ENCODE assay signal across 1 cellular context in the genomic region with DNA sequence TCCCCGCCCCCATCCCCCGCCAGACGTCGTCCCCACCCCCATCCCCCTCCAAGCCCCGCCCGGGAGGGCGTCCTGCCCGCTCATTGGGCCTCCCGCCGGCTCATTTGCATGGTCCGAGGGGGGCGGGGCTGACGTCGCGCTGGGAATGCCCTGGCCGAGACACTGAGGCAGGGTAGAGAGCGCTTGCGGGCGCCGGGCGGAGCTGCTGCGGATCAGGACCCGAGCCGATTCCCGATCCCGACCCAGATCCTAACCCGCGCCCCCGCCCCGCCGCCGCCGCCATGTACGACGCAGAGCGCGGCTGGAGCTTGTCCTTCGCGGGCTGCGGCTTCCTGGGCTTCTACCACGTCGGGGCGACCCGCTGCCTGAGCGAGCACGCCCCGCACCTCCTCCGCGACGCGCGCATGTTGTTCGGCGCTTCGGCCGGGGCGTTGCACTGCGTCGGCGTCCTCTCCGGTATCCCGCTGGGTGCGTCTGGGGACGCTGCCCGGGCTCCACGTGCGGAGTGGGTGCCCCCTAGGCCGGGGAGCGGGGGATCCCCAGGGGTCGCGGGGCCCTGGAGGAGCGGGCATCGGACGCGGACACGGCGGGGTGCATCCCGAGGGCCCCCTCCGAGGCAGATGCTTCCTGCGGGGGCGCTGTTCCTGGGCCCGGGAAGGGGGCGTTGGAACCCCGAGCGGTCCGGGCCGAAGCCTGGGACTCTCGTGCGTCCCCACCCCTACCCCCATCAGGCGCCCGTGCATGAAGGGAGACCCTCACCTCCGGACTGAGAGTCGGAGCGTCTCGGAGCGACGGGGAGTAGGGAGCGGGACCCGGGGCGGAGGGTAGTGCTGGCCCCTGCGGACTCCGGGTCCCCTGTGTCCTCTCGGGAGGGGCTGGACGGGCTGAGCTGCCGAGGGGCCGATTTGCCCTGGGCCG.
TF ChIP-seq lines count a peak whose summit lies in the region.

A gene with protein sequence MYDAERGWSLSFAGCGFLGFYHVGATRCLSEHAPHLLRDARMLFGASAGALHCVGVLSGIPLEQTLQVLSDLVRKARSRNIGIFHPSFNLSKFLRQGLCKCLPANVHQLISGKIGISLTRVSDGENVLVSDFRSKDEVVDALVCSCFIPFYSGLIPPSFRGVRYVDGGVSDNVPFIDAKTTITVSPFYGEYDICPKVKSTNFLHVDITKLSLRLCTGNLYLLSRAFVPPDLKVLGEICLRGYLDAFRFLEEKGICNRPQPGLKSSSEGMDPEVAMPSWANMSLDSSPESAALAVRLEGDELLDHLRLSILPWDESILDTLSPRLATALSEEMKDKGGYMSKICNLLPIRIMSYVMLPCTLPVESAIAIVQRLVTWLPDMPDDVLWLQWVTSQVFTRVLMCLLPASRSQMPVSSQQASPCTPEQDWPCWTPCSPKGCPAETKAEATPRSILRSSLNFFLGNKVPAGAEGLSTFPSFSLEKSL (plus strand): TSS at position 175 of the 918 bp plus-strand sequence. CDS start 107 bp downstream, at position 282.

TF ChIP-seq in HepG2, 621 proteins besides CTCF, POLR2A, EP300 and RAD21 (continued from another document and continues in another):
- TF ChIP-seq, protein P1, sequence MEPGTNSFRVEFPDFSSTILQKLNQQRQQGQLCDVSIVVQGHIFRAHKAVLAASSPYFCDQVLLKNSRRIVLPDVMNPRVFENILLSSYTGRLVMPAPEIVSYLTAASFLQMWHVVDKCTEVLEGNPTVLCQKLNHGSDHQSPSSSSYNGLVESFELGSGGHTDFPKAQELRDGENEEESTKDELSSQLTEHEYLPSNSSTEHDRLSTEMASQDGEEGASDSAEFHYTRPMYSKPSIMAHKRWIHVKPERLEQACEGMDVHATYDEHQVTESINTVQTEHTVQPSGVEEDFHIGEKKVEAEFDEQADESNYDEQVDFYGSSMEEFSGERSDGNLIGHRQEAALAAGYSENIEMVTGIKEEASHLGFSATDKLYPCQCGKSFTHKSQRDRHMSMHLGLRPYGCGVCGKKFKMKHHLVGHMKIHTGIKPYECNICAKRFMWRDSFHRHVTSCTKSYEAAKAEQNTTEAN (CRISPR knock-in tag; conservative IDR thresholded peaks at IDR 0.05): peak; percentile 69; the same call in 1 of the 2 replicates
- peak; percentile 61; the same call in 1 of the 2 replicates for TF ChIP-seq ZNF776 (CRISPR knock-in tag; IDR thresholded peaks at IDR 0.05)
- TF ChIP-seq, protein P2, sequence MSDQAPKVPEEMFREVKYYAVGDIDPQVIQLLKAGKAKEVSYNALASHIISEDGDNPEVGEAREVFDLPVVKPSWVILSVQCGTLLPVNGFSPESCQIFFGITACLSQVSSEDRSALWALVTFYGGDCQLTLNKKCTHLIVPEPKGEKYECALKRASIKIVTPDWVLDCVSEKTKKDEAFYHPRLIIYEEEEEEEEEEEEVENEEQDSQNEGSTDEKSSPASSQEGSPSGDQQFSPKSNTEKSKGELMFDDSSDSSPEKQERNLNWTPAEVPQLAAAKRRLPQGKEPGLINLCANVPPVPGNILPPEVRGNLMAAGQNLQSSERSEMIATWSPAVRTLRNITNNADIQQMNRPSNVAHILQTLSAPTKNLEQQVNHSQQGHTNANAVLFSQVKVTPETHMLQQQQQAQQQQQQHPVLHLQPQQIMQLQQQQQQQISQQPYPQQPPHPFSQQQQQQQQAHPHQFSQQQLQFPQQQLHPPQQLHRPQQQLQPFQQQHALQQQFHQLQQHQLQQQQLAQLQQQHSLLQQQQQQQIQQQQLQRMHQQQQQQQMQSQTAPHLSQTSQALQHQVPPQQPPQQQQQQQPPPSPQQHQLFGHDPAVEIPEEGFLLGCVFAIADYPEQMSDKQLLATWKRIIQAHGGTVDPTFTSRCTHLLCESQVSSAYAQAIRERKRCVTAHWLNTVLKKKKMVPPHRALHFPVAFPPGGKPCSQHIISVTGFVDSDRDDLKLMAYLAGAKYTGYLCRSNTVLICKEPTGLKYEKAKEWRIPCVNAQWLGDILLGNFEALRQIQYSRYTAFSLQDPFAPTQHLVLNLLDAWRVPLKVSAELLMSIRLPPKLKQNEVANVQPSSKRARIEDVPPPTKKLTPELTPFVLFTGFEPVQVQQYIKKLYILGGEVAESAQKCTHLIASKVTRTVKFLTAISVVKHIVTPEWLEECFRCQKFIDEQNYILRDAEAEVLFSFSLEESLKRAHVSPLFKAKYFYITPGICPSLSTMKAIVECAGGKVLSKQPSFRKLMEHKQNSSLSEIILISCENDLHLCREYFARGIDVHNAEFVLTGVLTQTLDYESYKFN (CRISPR knock-in tag; conservative IDR thresholded peaks at IDR 0.05): peak; percentile 32; the same call in 1 of the 2 replicates
- TF ChIP-seq SMAD3 (CRISPR knock-in tag; IDR thresholded peaks at IDR 0.05): peak; percentile 69; the same call in 1 of the 2 replicates
- 0 out of 2 replicates have a peak, but pooled peaks have one; percentile 21 for TF ChIP-seq FOSL1 (CRISPR knock-in tag; IDR thresholded peaks at IDR 0.05; ENCODE audit: borderline replicate concordance)
- TF ChIP-seq, protein P3, sequence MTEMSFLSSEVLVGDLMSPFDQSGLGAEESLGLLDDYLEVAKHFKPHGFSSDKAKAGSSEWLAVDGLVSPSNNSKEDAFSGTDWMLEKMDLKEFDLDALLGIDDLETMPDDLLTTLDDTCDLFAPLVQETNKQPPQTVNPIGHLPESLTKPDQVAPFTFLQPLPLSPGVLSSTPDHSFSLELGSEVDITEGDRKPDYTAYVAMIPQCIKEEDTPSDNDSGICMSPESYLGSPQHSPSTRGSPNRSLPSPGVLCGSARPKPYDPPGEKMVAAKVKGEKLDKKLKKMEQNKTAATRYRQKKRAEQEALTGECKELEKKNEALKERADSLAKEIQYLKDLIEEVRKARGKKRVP (CRISPR knock-in tag; IDR thresholded peaks at IDR 0.05): peak in 1 of 2 experiments; percentile 34; a peak in 1 of 4 replicates
- peak; percentile 68 for TF ChIP-seq ISL2 (CRISPR knock-in tag; IDR thresholded peaks at IDR 0.05)
- TF ChIP-seq ZNF629 (CRISPR knock-in tag; conservative IDR thresholded peaks at IDR 0.05): peak; percentile 27; the same call in 1 of the 2 replicates
- TF ChIP-seq, protein P4, sequence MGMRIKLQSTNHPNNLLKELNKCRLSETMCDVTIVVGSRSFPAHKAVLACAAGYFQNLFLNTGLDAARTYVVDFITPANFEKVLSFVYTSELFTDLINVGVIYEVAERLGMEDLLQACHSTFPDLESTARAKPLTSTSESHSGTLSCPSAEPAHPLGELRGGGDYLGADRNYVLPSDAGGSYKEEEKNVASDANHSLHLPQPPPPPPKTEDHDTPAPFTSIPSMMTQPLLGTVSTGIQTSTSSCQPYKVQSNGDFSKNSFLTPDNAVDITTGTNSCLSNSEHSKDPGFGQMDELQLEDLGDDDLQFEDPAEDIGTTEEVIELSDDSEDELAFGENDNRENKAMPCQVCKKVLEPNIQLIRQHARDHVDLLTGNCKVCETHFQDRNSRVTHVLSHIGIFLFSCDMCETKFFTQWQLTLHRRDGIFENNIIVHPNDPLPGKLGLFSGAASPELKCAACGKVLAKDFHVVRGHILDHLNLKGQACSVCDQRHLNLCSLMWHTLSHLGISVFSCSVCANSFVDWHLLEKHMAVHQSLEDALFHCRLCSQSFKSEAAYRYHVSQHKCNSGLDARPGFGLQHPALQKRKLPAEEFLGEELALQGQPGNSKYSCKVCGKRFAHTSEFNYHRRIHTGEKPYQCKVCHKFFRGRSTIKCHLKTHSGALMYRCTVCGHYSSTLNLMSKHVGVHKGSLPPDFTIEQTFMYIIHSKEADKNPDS (CRISPR knock-in tag; IDR thresholded peaks at IDR 0.05): peak; percentile 74; the same call in 1 of the 2 replicates
- TF ChIP-seq ZNF724P (CRISPR knock-in tag; IDR thresholded peaks at IDR 0.05; ENCODE audit: borderline replicate concordance): peak; percentile 45; the same call in 1 of the 2 replicates
- TF ChIP-seq, protein P5, sequence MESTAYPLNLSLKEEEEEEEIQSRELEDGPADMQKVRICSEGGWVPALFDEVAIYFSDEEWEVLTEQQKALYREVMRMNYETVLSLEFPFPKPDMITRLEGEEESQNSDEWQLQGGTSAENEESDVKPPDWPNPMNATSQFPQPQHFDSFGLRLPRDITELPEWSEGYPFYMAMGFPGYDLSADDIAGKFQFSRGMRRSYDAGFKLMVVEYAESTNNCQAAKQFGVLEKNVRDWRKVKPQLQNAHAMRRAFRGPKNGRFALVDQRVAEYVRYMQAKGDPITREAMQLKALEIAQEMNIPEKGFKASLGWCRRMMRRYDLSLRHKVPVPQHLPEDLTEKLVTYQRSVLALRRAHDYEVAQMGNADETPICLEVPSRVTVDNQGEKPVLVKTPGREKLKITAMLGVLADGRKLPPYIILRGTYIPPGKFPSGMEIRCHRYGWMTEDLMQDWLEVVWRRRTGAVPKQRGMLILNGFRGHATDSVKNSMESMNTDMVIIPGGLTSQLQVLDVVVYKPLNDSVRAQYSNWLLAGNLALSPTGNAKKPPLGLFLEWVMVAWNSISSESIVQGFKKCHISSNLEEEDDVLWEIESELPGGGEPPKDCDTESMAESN (CRISPR knock-in tag; conservative IDR thresholded peaks at IDR 0.05): 0 out of 2 replicates have a peak, but pooled peaks have one; percentile 50
- 0 out of 2 replicates have a peak, but pooled peaks have one; percentile 24 for TF ChIP-seq ZZZ3 (CRISPR knock-in tag; IDR thresholded peaks at IDR 0.05; ENCODE audit: borderline replicate concordance)
- TF ChIP-seq ZNF883 (CRISPR knock-in tag; IDR thresholded peaks at IDR 0.05; ENCODE audit: not compliant biosample characterization): peak; percentile 89
- no peak for TF ChIP-seq RBM22 (optimal IDR thresholded peaks at IDR 0.05; ENCODE audit: low read length)
- TF ChIP-seq ZNF160 (CRISPR knock-in tag; IDR thresholded peaks at IDR 0.05): peak; percentile 72
- peak; percentile 25; the same call in 1 of the 2 replicates for TF ChIP-seq ZSCAN31 (CRISPR knock-in tag; IDR thresholded peaks at IDR 0.05; ENCODE audit: low read depth)
- no peak for TF ChIP-seq ZNF7 (CRISPR knock-in tag; IDR thresholded peaks at IDR 0.05)
- TF ChIP-seq ZNF557 (CRISPR knock-in tag; IDR thresholded peaks at IDR 0.05): peak; percentile 22; the same call in 1 of the 2 replicates
- TF ChIP-seq ZNF335 (CRISPR knock-in tag; IDR thresholded peaks at IDR 0.05): no peak
- peak; percentile 72 for TF ChIP-seq HIVEP1 (CRISPR knock-in tag; IDR thresholded peaks at IDR 0.05)
- TF ChIP-seq PAX8 (CRISPR knock-in tag; IDR thresholded peaks at IDR 0.05; ENCODE audit: borderline replicate concordance): peak; percentile 61; the same call in 1 of the 2 replicates
- TF ChIP-seq, protein P6, sequence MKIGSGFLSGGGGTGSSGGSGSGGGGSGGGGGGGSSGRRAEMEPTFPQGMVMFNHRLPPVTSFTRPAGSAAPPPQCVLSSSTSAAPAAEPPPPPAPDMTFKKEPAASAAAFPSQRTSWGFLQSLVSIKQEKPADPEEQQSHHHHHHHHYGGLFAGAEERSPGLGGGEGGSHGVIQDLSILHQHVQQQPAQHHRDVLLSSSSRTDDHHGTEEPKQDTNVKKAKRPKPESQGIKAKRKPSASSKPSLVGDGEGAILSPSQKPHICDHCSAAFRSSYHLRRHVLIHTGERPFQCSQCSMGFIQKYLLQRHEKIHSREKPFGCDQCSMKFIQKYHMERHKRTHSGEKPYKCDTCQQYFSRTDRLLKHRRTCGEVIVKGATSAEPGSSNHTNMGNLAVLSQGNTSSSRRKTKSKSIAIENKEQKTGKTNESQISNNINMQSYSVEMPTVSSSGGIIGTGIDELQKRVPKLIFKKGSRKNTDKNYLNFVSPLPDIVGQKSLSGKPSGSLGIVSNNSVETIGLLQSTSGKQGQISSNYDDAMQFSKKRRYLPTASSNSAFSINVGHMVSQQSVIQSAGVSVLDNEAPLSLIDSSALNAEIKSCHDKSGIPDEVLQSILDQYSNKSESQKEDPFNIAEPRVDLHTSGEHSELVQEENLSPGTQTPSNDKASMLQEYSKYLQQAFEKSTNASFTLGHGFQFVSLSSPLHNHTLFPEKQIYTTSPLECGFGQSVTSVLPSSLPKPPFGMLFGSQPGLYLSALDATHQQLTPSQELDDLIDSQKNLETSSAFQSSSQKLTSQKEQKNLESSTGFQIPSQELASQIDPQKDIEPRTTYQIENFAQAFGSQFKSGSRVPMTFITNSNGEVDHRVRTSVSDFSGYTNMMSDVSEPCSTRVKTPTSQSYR (CRISPR knock-in tag; IDR thresholded peaks at IDR 0.05; ENCODE audit: borderline replicate concordance): peak; percentile 8; the same call in 1 of the 2 replicates
- TF ChIP-seq, protein P7, sequence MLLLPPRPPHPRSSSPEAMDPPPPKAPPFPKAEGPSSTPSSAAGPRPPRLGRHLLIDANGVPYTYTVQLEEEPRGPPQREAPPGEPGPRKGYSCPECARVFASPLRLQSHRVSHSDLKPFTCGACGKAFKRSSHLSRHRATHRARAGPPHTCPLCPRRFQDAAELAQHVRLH (CRISPR knock-in tag; IDR thresholded peaks at IDR 0.05; ENCODE audit: borderline replicate concordance, low read depth): peak; percentile 55; the same call in 1 of the 2 replicates
- TF ChIP-seq, protein P8, sequence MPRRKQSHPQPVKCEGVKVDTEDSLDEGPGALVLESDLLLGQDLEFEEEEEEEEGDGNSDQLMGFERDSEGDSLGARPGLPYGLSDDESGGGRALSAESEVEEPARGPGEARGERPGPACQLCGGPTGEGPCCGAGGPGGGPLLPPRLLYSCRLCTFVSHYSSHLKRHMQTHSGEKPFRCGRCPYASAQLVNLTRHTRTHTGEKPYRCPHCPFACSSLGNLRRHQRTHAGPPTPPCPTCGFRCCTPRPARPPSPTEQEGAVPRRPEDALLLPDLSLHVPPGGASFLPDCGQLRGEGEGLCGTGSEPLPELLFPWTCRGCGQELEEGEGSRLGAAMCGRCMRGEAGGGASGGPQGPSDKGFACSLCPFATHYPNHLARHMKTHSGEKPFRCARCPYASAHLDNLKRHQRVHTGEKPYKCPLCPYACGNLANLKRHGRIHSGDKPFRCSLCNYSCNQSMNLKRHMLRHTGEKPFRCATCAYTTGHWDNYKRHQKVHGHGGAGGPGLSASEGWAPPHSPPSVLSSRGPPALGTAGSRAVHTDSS (CRISPR knock-in tag; conservative IDR thresholded peaks at IDR 0.05): 0 out of 2 replicates have a peak, but pooled peaks have one; percentile 92
- TF ChIP-seq KDM2A (CRISPR knock-in tag; IDR thresholded peaks at IDR 0.05; ENCODE audit: borderline replicate concordance, low read depth): peak; percentile 49; the same call in 1 of the 2 replicates
- TF ChIP-seq, protein P9, sequence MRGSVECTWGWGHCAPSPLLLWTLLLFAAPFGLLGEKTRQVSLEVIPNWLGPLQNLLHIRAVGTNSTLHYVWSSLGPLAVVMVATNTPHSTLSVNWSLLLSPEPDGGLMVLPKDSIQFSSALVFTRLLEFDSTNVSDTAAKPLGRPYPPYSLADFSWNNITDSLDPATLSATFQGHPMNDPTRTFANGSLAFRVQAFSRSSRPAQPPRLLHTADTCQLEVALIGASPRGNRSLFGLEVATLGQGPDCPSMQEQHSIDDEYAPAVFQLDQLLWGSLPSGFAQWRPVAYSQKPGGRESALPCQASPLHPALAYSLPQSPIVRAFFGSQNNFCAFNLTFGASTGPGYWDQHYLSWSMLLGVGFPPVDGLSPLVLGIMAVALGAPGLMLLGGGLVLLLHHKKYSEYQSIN (CRISPR knock-in tag; IDR thresholded peaks at IDR 0.05; ENCODE audit: borderline replicate concordance): no peak
- TF ChIP-seq ATF7-NPFF (CRISPR knock-in tag; IDR thresholded peaks at IDR 0.05; ENCODE audit: low read depth): peak; percentile 69; the same call in 1 of the 2 replicates
- TF ChIP-seq ZNF451 (CRISPR knock-in tag; IDR thresholded peaks at IDR 0.05): peak; percentile 32; the same call in 1 of the 2 replicates
- 0 out of 2 replicates have a peak, but pooled peaks have one; percentile 4 for TF ChIP-seq BHLHE40 (IDR thresholded peaks at IDR 0.05; ENCODE audit: low read length)
- TF ChIP-seq HMG20A (CRISPR knock-in tag; IDR thresholded peaks at IDR 0.05; ENCODE audit: borderline replicate concordance): no peak
- no peak for TF ChIP-seq ZFP37 (CRISPR knock-in tag; IDR thresholded peaks at IDR 0.05; ENCODE audit: borderline replicate concordance)
